Comparison of ENCODE assay signal across 1 cellular context in genomic region chr9:136629001-136629878, GRCh38.
TF ChIP-seq lines count a peak whose summit lies in the region.

No MANE protein-coding gene starts in this region.

TF ChIP-seq in K562, 482 proteins besides CTCF, POLR2A, EP300 and RAD21:
- TF ChIP-seq RBM34 (IDR thresholded peaks at IDR 0.05; ENCODE audit: borderline replicate concordance, insufficient read depth, low read length) (no peak), PCBP1 (IDR thresholded peaks at IDR 0.05; ENCODE audit: low read depth, low read length, poor library complexity, severe bottlenecking) (peak; percentile 17), TAF1 (IDR thresholded peaks at IDR 0.05; ENCODE audit: control insufficient read depth, extremely low read depth, insufficient read depth, low read length, severe bottlenecking) (no peak)
